In the genomic region with DNA sequence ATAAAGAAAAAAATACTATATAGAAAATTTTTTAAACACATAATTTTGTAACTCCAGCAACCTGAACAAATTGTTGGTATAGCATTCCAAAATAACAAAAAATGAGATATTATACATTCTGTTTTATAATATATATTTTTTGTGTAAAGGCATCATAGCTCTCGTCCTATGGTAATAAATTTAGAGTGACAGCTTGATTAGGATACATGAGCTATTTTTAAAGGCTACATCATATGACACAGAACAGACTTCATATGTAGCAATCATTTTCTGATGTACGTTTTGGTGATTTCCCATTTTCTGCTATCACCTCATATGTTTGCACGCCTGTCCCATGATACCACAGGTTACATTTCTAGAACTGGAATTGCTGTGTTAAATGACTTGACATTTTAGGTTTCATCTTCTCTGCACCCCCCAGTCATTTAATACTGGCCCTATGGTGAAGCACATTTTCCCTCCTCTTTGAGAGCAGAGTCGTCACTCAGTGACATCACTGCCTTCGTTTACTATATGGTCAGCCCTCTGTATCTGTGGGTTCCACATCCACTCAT, we compare ENCODE assay signal across 33 cellular contexts. TPM values are rescaled to one million over a fixed set of nuclear protein-coding genes. Genes with fewer than 3 reads are reported as not detected.
"Had no signal": no experiment of that assay in that cellular context is flagged by ENCODE, and none has a peak within 500 bp of the region (broad histone marks: within the 10 kb centered on the region; RNA-seq: fewer than 3 reads in every experiment).

No MANE protein-coding gene starts in this region.

- H3K4me3 ChIP-seq: left lung, lower lobe of right lung, neural progenitor cell, ovary, right atrium auricular region, right lobe of liver, smooth muscle cell, tibial nerve, uterus had no signal

- H3K4me2 ChIP-seq: neural progenitor cell, smooth muscle cell had no signal

- H3K36me3 ChIP-seq: left lung, lower lobe of right lung, neural progenitor cell, ovary, right atrium auricular region, uterus had no signal

- H3K27ac ChIP-seq: left lung, lower lobe of right lung, neural progenitor cell, ovary, right atrium auricular region, right lobe of liver, tibial nerve, uterus had no signal

- H3K9me3 ChIP-seq: left lung, lower lobe of right lung, ovary, right atrium auricular region, right lobe of liver, tibial nerve, uterus had no signal

- DNase-seq: immature natural killer cell; kidney; left colon; left lung; lower lobe of right lung; mammary epithelial cell; mesenchymal stem cell; naive thymus-derived CD8-positive, alpha-beta T cell; ovary; right lobe of liver; stimulated activated CD4-positive, alpha-beta T cell treated with anti-CD3 and anti-CD28 coated beads, Interleukin-1b, Interleukin-23, amount 100 ng/mL, for 48 hours; stimulated activated CD4-positive, alpha-beta T cell treated with anti-CD3 and anti-CD28 coated beads, Interleukin-2, amount 100 ng/mL, for 48 hours; stimulated activated CD4-positive, alpha-beta T cell treated with anti-CD3 and anti-CD28 coated beads, Interleukin-4, amount 100 ng/mL, for 4 hours; stimulated activated CD8-positive, alpha-beta memory T cell treated with anti-CD3 and anti-CD28 coated beads, Interleukin-4, amount 100 ng/mL, for 48 hours; stimulated activated naive CD4-positive, alpha-beta T cell treated with Interleukin-2 at 50 U/mL for 16 hours; stimulated activated naive CD8-positive, alpha-beta T cell treated with anti-CD3 and anti-CD28 coated beads, Interleukin-15, amount 100 ng/mL, for 72 hours; substantia nigra; uterus had no signal

- ATAC-seq: left colon; left lung; lower lobe of right lung; naive thymus-derived CD8-positive, alpha-beta T cell; right lobe of liver; stimulated activated memory B cell treated with anti-CD40 and anti-IgM and Interleukin-4, amounts not matched to agents 10 μg/mL and 1 μg/mL and 100 μg/mL, for 72 hours; stimulated activated naive CD8-positive, alpha-beta T cell treated with anti-CD3 and anti-CD28 coated beads, Interleukin-15, amount 100 ng/mL, for 72 hours had no signal

- H2AFZ ChIP-seq: neural progenitor cell had no signal

- FAIRE-seq: islet of Langerhans, kidney had no signal

- H3K4me1 ChIP-seq: left lung, lower lobe of right lung, neural progenitor cell, right atrium auricular region, uterus had no signal

- H3K27me3 ChIP-seq: left lung, neural progenitor cell, ovary, right atrium auricular region, right lobe of liver, tibial nerve, uterus had no signal

- H3K9ac ChIP-seq: neural progenitor cell had no signal

RNA-seq across cellular contexts. Expression of gene C11orf86, which starts 36.4 kb away (rescaled TPM):
- total RNA-seq: kidney; left lung; liver; lower lobe of right lung; mammary epithelial cell; mucosa of gallbladder; naive thymus-derived CD8-positive, alpha-beta T cell; omental fat pad; progenitor cell of endocrine pancreas; pulmonary artery endothelial cell; renal cortical epithelial cell; right atrium auricular region; right lobe of liver; skeletal muscle tissue; smooth muscle cell; temporal lobe; tibial nerve; ureter; uterus had no signal
- polyA plus RNA-seq: immature natural killer cell; mammary epithelial cell; naive thymus-derived CD8-positive, alpha-beta T cell; ovary; smooth muscle cell had no signal
